Comparison of ENCODE assay signal across 15 cellular contexts in the genomic region with DNA sequence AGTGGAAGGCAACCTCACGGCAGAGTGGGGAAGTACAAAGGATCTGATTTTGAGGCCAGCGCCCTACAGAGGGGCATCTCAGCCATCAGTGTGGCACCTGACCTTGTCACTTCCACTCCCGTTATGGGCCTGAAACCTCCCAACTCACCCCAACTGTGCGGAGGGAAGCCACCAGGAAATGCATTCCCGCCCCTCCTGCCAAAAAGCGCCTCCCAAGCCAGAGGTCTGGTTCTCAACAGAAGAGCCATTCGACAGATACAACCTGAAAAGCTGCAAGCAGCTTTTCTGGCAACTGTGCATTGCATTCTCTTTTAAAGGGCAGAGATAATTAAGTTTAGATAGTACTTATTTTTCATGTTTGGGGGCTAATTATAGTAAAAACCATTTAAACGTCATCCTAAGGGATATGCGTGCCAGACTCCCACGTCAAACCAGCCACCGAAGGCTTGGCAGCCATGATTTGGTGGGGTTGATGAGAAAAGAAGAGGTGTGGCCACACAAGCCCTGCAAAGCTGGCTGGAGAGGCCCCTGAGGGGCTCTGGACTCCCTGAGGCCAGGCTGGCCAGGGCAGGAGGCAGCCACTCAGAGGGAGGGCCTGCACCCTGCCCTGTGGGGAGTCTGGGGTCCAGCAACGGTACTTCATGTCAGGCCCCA. TPM values are rescaled to one million over a fixed set of nuclear protein-coding genes. Genes with fewer than 3 reads are reported as not detected.
DNase-seq lines count a peak whose midpoint lies in the region; ATAC-seq and TF ChIP-seq lines count a peak whose summit lies in the region.
"Had no signal": no experiment of that assay in that cellular context is flagged by ENCODE, and none has a peak within 500 bp of the region (broad histone marks: within the 10 kb centered on the region; RNA-seq: fewer than 3 reads in every experiment).

No MANE protein-coding gene starts in this region.

- peaks cover 3% of the 10 kb centered on the region for H3K79me1 ChIP-seq in mesendoderm (ENCODE audit: low read length)

- BruUV-seq in Panc1 (replicated peaks; lab: Mats Ljungman, UMichigan) = TSS peak; percentile 46

- peak overlapping the region; percentile 74 for H3K23ac ChIP-seq in mesendoderm (ENCODE audit: low read length)

- no peak overlapping the region for H4K8ac ChIP-seq in mesendoderm (ENCODE audit: low read depth, low read length)

- H3K36me3 ChIP-seq in Panc1 (ENCODE audit: control insufficient read depth, insufficient read depth, low read length) = no peaks in the 10 kb centered on the region
- H3K36me3 ChIP-seq in mesendoderm (ENCODE audit: control insufficient read depth, insufficient read depth, low read length) = no peaks in the 10 kb centered on the region
- peaks cover 0 to 75% (median 21%) of the 10 kb centered on the region in 6 donors for H3K36me3 ChIP-seq in spleen
- H3K36me3 ChIP-seq in colonic mucosa = no peaks in the 10 kb centered on the region

- no peak overlapping the region for H3K4me3 ChIP-seq in Panc1 (ENCODE audit: low read depth in 2 of 2, low read length in 2 of 2)
- H3K4me3 ChIP-seq in mesendoderm (ENCODE audit: low read length) = no peak overlapping the region
- H3K4me3 ChIP-seq in spleen = no peak overlapping the region
- H3K4me3 ChIP-seq in colonic mucosa = no peak overlapping the region

- CTCF ChIA-PET in Panc1 (lab: Charles Lee) (no interaction called here), WTC11 (lab: Charles Lee) (no interaction called here)

- in situ Hi-C loops in Panc1 (cut with HindIII; ENCODE audit: low pct_unique_long_range_greater_than_20kb, low sequenced_read_pairs) = no loop called here

- POLR2A ChIA-PET in Panc1 (lab: Charles Lee) (no interaction called here), WTC11 (lab: Charles Lee) (no interaction called here)

- no peak for TF ChIP-seq POLR2A in spleen (IDR thresholded peaks at IDR 0.05)

- H3K79me2 ChIP-seq in mesendoderm (ENCODE audit: control insufficient read depth, insufficient read depth, low read length) = no peaks in the 10 kb centered on the region

- no peak overlapping the region for H3K18ac ChIP-seq in mesendoderm (ENCODE audit: low read length)

- H3K27ac ChIP-seq in Panc1 (ENCODE audit: low read length) (no peak overlapping the region), mesendoderm (ENCODE audit: low read depth, low read length) (no peak overlapping the region), spleen (no peak overlapping the region), colonic mucosa (no peak overlapping the region)

- no peak overlapping the region for H3K4ac ChIP-seq in mesendoderm (ENCODE audit: low read depth, low read length)

- H3K27ac Mint-ChIP-seq in WTC11 = peak overlapping the region; percentile 32; the same call in 1 of the 2 replicates

- intact Hi-C loops in Panc1 (cut with micrococcal nuclease; ENCODE audit: unreplicated experiment) = no loop called here
- intact Hi-C loops in spleen (cut with DNase I; ENCODE audit: low total_unique reads) = no loop called here
- intact Hi-C loops in colonic mucosa (cut with DNase I) = no loop called here

- WGBS in mesendoderm (ENCODE audit: extremely low coverage, insufficient coverage, low lambda C conversion rate) = no CpG with 5 or more reads among the region's 12 CpGs
- 78 to 90% (median 86%) methylated on average over 12 of the region's 12 CpGs for WGBS in spleen, 5 donors

- no peaks in the 10 kb centered on the region; the same call in 1 of the 2 replicates for H3K36me3 Mint-ChIP-seq in WTC11

- H3K4me1 Mint-ChIP-seq in WTC11 = peaks cover 6% of the 10 kb centered on the region

- no peak overlapping the region for H4K5ac ChIP-seq in mesendoderm (ENCODE audit: low read length)

- H3K9me3 ChIP-seq in Panc1 (ENCODE audit: control insufficient read depth, insufficient read depth, low read depth, low read length) = no peaks in the 10 kb centered on the region
- no peaks in the 10 kb centered on the region for H3K9me3 ChIP-seq in spleen
- H3K9me3 ChIP-seq in colonic mucosa = no peaks in the 10 kb centered on the region

- H3K27me3 Mint-ChIP-seq in WTC11 (ENCODE audit: low read depth) = no peaks in the 10 kb centered on the region

- no peak overlapping the region for H3K9ac ChIP-seq in mesendoderm (ENCODE audit: low read length)
- H3K9ac ChIP-seq in colonic mucosa (ENCODE audit: low read depth in 2 of 2, low read length in 2 of 2) = no peak overlapping the region

- no peaks in the 10 kb centered on the region for H3K4me1 ChIP-seq in Panc1 (ENCODE audit: control insufficient read depth, insufficient read depth, low read length)
- H3K4me1 ChIP-seq in mesendoderm (ENCODE audit: control insufficient read depth, low read depth, low read length) = no peaks in the 10 kb centered on the region
- H3K4me1 ChIP-seq in spleen = peaks cover 0 to 15% (median 5%) of the 10 kb centered on the region in 6 donors
- no peaks in the 10 kb centered on the region for H3K4me1 ChIP-seq in colonic mucosa

- no peak overlapping the region for H2BK5ac ChIP-seq in mesendoderm (ENCODE audit: low read length)

- no peak overlapping the region for H3K56ac ChIP-seq in mesendoderm (ENCODE audit: low read length)

- H2BK15ac ChIP-seq in mesendoderm (replicated peaks; ENCODE audit: low read depth) = no peak overlapping the region

- no peak overlapping the region for H2BK120ac ChIP-seq in mesendoderm (ENCODE audit: low read depth, low read length)

- H3K4me2 ChIP-seq in mesendoderm (ENCODE audit: low read length) = no peak overlapping the region

- TF ChIP-seq CTCF in Panc1 (IDR thresholded peaks at IDR 0.05) (no peak), WTC11 (IDR thresholded peaks at IDR 0.05) (no peak), spleen (IDR thresholded peaks at IDR 0.05 in 8 of 11, conservative IDR thresholded peaks at IDR 0.05 in 3 of 11) (no peak), colonic mucosa (IDR thresholded peaks at IDR 0.05) (no peak)

- H3K27me3 ChIP-seq in Panc1 (ENCODE audit: control insufficient read depth, insufficient read depth, low read length) = no peaks in the 10 kb centered on the region
- no peaks in the 10 kb centered on the region for H3K27me3 ChIP-seq in mesendoderm (ENCODE audit: insufficient read depth, low read length, poor library complexity)
- no peaks in the 10 kb centered on the region for H3K27me3 ChIP-seq in spleen (replicated peaks in 1 of 7)
- H3K27me3 ChIP-seq in colonic mucosa = no peaks in the 10 kb centered on the region

- H2AK5ac ChIP-seq in mesendoderm (ENCODE audit: low read length) = no peak overlapping the region

- no peaks in the 10 kb centered on the region for H3K9me3 Mint-ChIP-seq in WTC11

- DNase-seq in Panc1 (ENCODE audit: low read depth, low spot score) (no peak), WTC11 (ENCODE audit: low spot score) (no peak), mesendoderm (no peak), spleen (peak; percentile 54), colonic mucosa (no peak), DMS114 treated with DMSO at 0.1 percent for 48 hours (lab: John Stamatoyannopoulos, UW; ENCODE audit: unreplicated experiment) (no peak), putamen (ENCODE audit: low spot score) (no peak)
- DNase-seq: C1 segment of cervical spinal cord, DMS79, MM.1S, NCI-H1092 treated with DMSO at 0.1 percent for 48 hours, NCI-H2081 treated with DMSO at 0.1 percent for 48 hours, NCI-H446 treated with DMSO at 0.1 percent for 48 hours, OCI-M1, SIG-M5 had no signal

- ATAC-seq in Panc1 (no peak), WTC11 (no peak)

- H3K4me3 Mint-ChIP-seq in WTC11 = no peak overlapping the region

TF ChIP-seq in WTC11, 78 proteins besides CTCF, POLR2A, EP300 and RAD21 (continues in another document):
- TF ChIP-seq, protein P1, sequence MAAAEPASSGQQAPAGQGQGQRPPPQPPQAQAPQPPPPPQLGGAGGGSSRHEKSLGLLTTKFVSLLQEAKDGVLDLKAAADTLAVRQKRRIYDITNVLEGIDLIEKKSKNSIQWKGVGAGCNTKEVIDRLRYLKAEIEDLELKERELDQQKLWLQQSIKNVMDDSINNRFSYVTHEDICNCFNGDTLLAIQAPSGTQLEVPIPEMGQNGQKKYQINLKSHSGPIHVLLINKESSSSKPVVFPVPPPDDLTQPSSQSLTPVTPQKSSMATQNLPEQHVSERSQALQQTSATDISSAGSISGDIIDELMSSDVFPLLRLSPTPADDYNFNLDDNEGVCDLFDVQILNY (CRISPR knock-in tag; IDR thresholded peaks at IDR 0.05) = no peak
- TF ChIP-seq, protein P2, sequence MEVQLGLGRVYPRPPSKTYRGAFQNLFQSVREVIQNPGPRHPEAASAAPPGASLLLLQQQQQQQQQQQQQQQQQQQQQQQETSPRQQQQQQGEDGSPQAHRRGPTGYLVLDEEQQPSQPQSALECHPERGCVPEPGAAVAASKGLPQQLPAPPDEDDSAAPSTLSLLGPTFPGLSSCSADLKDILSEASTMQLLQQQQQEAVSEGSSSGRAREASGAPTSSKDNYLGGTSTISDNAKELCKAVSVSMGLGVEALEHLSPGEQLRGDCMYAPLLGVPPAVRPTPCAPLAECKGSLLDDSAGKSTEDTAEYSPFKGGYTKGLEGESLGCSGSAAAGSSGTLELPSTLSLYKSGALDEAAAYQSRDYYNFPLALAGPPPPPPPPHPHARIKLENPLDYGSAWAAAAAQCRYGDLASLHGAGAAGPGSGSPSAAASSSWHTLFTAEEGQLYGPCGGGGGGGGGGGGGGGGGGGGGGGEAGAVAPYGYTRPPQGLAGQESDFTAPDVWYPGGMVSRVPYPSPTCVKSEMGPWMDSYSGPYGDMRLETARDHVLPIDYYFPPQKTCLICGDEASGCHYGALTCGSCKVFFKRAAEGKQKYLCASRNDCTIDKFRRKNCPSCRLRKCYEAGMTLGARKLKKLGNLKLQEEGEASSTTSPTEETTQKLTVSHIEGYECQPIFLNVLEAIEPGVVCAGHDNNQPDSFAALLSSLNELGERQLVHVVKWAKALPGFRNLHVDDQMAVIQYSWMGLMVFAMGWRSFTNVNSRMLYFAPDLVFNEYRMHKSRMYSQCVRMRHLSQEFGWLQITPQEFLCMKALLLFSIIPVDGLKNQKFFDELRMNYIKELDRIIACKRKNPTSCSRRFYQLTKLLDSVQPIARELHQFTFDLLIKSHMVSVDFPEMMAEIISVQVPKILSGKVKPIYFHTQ (CRISPR knock-in tag; IDR thresholded peaks at IDR 0.05) = no peak
- no peak for TF ChIP-seq ZNF232 (CRISPR knock-in tag; IDR thresholded peaks at IDR 0.05)

RNA-seq across cellular contexts. Expression of a gene that starts 17.7 kb away (rescaled TPM):
- total RNA-seq in Panc1 (2021; ENCODE audit: unreplicated experiment) (102 TPM), WTC11 (2021) (76.5 to 83.1 TPM (median 78.6 TPM) in 3 replicates), spleen (10 to 100 TPM; 54.8 to 98.3 (median 70.7) TPM), colonic mucosa (10 to 100 TPM; 47.9 to 71.4 TPM)
- 138 TPM for polyA plus RNA-seq in Panc1 (2012; ENCODE audit: insufficient read length)
- 51.5 TPM for polyA plus RNA-seq in mesendoderm (2013, experiment 1 of 2)
- 50.2 TPM for polyA plus RNA-seq in mesendoderm (2013, experiment 2 of 2)
- 10 to 100 TPM; 38.4 to 72.2 (median 62.0) TPM for polyA plus RNA-seq in spleen
